1 cellular context compared by ENCODE assay signal in the genomic region with DNA sequence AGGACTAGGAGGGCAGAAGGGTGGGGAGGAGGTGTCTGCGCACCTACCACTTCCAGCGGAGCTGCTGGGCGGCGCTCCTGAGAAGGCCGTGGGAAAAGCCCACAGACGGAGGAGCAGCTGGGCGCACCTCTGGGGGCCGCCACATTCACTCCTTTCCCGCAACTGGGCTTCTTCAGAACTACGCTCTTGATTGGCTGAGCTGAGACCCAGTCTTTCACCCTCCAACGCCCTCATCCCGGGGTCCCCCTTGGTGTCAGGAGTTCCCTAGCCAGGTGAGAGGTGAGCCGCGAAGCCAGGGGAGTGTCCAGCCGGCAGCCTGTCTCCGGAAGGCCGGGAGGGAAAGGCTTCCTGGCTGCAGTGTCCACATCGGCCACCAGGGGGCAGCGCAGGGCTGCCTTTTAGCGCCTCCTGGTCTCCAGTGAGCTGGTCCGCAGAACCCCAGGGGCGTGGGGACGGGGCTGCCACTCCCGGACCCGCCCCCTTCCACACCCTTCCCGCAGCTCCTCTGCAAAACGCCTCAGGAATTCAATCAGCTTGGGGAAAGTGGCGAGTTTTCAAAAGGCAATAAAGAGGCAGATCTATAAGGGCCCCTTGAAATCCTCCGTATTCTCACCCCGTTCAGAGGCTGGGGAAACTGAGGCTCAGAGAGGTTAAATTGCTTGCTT.
TF ChIP-seq lines count a peak whose summit lies in the region.

No MANE protein-coding gene starts in this region.

TF ChIP-seq in H1, 55 proteins besides CTCF, POLR2A, EP300 and RAD21 (continued from another document):
- TF ChIP-seq, protein P1, sequence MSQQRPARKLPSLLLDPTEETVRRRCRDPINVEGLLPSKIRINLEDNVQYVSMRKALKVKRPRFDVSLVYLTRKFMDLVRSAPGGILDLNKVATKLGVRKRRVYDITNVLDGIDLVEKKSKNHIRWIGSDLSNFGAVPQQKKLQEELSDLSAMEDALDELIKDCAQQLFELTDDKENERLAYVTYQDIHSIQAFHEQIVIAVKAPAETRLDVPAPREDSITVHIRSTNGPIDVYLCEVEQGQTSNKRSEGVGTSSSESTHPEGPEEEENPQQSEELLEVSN (IDR thresholded peaks at IDR 0.05): peak; percentile 31; the same call in 1 of the 2 replicates
- TF ChIP-seq TBP (IDR thresholded peaks at IDR 0.05; ENCODE audit: low read depth, low read length) (no peak), JUN (IDR thresholded peaks at IDR 0.05; ENCODE audit: low read depth, low read length) (no peak)
